ENCODE assay signal across 18 cellular contexts in the genomic region with DNA sequence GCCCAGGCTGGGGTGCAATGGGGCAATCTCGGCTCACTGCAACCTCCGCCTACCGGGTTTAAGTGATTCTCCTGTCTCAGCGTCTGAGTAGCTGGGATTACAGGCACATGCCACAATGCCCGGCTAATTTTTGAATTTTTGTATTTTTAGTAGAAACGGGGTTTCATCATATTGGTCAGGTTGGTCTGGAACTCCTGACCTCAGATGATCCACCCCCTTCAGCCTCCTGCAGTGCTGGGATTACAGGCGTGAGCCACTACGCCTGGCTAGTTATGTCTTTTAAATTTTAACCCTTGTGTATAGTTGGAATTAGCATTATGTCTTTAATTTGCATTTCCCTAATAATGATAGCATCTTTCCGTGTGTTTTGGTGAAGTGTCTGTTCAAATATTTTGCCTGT. TPM values are rescaled to one million over a fixed set of nuclear protein-coding genes. Genes with fewer than 3 reads are reported as not detected.
DNase-seq lines count a peak whose midpoint lies in the region; ATAC-seq and TF ChIP-seq lines count a peak whose summit lies in the region.
"Had no signal": no experiment of that assay in that cellular context is flagged by ENCODE, and none has a peak within 500 bp of the region (broad histone marks: within the 10 kb centered on the region; RNA-seq: fewer than 3 reads in every experiment).

No MANE protein-coding gene starts in this region.

- TF ChIP-seq CTCF in mesothelial cell of epicardium (IDR thresholded peaks at IDR 0.05; ENCODE audit: unreplicated experiment): no peak

- peak overlapping the region in 2 of 8 donors; percentile 12 to 68 for H3K27ac Mint-ChIP-seq in CD8-positive, alpha-beta memory T cell
- no peak overlapping the region for H3K27ac Mint-ChIP-seq in activated T-helper 1 cell treated with anti-CD3 and anti-CD28 coated beads, Interleukin-12 subunit alpha, Interleukin-12 subunit beta, Interleukin-2, Interleukin-4 antibody, amounts not matched to agents 30 ng/mL and 10 ng/mL and 1 ng/mL, durations not matched to agents 14 hours and 24 hours and 36 hours
- peak overlapping the region; percentile 55 for H3K27ac Mint-ChIP-seq in mesothelial cell of epicardium
- H3K27ac Mint-ChIP-seq: activated CD8-positive, alpha-beta T cell treated with anti-CD3 and anti-CD28 coated beads for 36 hours had no signal

- POLR2A ChIA-PET in CD8-positive, alpha-beta memory T cell (lab: Charles Lee): no interaction called here

- H3K27me3 Mint-ChIP-seq in CD8-positive, alpha-beta memory T cell: peaks cover 0 to 2% of the 10 kb centered on the region in 2 donors
- no peaks in the 10 kb centered on the region for H3K27me3 Mint-ChIP-seq in activated T-helper 1 cell treated with anti-CD3 and anti-CD28 coated beads, Interleukin-12 subunit alpha, Interleukin-12 subunit beta, Interleukin-2, Interleukin-4 antibody, amounts not matched to agents 30 ng/mL and 10 ng/mL and 1 ng/mL, durations not matched to agents 14 hours and 24 hours and 36 hours (ENCODE audit: insufficient read depth)
- no peaks in the 10 kb centered on the region for H3K27me3 Mint-ChIP-seq in mesothelial cell of epicardium (ENCODE audit: low read depth)
- H3K27me3 Mint-ChIP-seq: activated CD8-positive, alpha-beta T cell treated with anti-CD3 and anti-CD28 coated beads for 36 hours had no signal

- peak overlapping the region; percentile 74 for H3K4me2 ChIP-seq in BLaER1

- peaks cover 81% of the 10 kb centered on the region for H3K4me1 ChIP-seq in BLaER1
- peaks cover 94% of the 10 kb centered on the region for H3K4me1 ChIP-seq in CD8-positive, alpha-beta memory T cell (ENCODE audit: insufficient read depth, low read length)

- no peak for DNase-seq in CD8-positive, alpha-beta memory T cell
- no peak for DNase-seq in activated T-helper 1 cell treated with anti-CD3 and anti-CD28 coated beads, Interleukin-12 subunit alpha, Interleukin-12 subunit beta, Interleukin-2, Interleukin-4 antibody, amounts not matched to agents 30 ng/mL and 10 ng/mL and 1 ng/mL, durations not matched to agents 14 hours and 24 hours and 36 hours (ENCODE audit: low spot score)
- DNase-seq in mesothelial cell of epicardium (ENCODE audit: low spot score in 2 of 2, unreplicated experiment in 2 of 2) (no peak), OCI-M2 (lab: John Stamatoyannopoulos, UW; ENCODE audit: unreplicated experiment) (no peak), ureter (ENCODE audit: low spot score) (no peak)
- DNase-seq: activated CD8-positive, alpha-beta T cell treated with anti-CD3 and anti-CD28 coated beads for 36 hours; AML-193; gastrocnemius medialis; GOT3; mammary epithelial cell; NCI-H2081; stimulated activated naive CD4-positive, alpha-beta T cell treated with Interleukin-2 at 50 U/mL for 16 hours; T-helper 9 cell had no signal

- no peaks in the 10 kb centered on the region for H3K9me3 Mint-ChIP-seq in CD8-positive, alpha-beta memory T cell
- H3K9me3 Mint-ChIP-seq in activated T-helper 1 cell treated with anti-CD3 and anti-CD28 coated beads, Interleukin-12 subunit alpha, Interleukin-12 subunit beta, Interleukin-2, Interleukin-4 antibody, amounts not matched to agents 30 ng/mL and 10 ng/mL and 1 ng/mL, durations not matched to agents 14 hours and 24 hours and 36 hours: peaks cover 4% of the 10 kb centered on the region
- peaks cover 4% of the 10 kb centered on the region for H3K9me3 Mint-ChIP-seq in mesothelial cell of epicardium

- H3K36me3 Mint-ChIP-seq in CD8-positive, alpha-beta memory T cell: peaks cover 0 to 60% (median 7%) of the 10 kb centered on the region in 3 donors
- peaks cover 41% of the 10 kb centered on the region for H3K36me3 Mint-ChIP-seq in activated T-helper 1 cell treated with anti-CD3 and anti-CD28 coated beads, Interleukin-12 subunit alpha, Interleukin-12 subunit beta, Interleukin-2, Interleukin-4 antibody, amounts not matched to agents 30 ng/mL and 10 ng/mL and 1 ng/mL, durations not matched to agents 14 hours and 24 hours and 36 hours (ENCODE audit: low read depth)
- H3K36me3 Mint-ChIP-seq in mesothelial cell of epicardium: peaks cover 13% of the 10 kb centered on the region

- H3K9ac ChIP-seq in BLaER1: peak overlapping the region; percentile 35; the same call in 1 of the 2 replicates

- no peaks in the 10 kb centered on the region for H3K9me3 ChIP-seq in BLaER1
- H3K9me3 ChIP-seq in CD8-positive, alpha-beta memory T cell (ENCODE audit: low read length): no peaks in the 10 kb centered on the region
- H3K9me3 ChIP-seq: gastrocnemius medialis, vagina had no signal

- peaks cover 79% of the 10 kb centered on the region for H3K36me3 ChIP-seq in BLaER1
- peaks cover 10% of the 10 kb centered on the region for H3K36me3 ChIP-seq in CD8-positive, alpha-beta memory T cell (ENCODE audit: insufficient read depth, low read length)
- H3K36me3 ChIP-seq: vagina had no signal

- peaks cover 100% of the 10 kb centered on the region for H4K20me1 ChIP-seq in BLaER1

- no peak for ATAC-seq in GM18498 (IDR thresholded peaks at IDR 0.05; ENCODE audit: unreplicated experiment)
- ATAC-seq in GM18909 (IDR thresholded peaks at IDR 0.05; ENCODE audit: poor library complexity, unreplicated experiment): no peak
- ATAC-seq: activated CD8-positive, alpha-beta T cell treated with anti-CD3 and anti-CD28 coated beads for 36 hours; gastrocnemius medialis; Right ventricle myocardium inferior had no signal

- CTCF ChIA-PET in CD8-positive, alpha-beta memory T cell (lab: Charles Lee): no interaction called here

- intact Hi-C loops in activated T-helper 1 cell treated with anti-CD3 and anti-CD28 coated beads, Interleukin-12 subunit alpha, Interleukin-12 subunit beta, Interleukin-2, Interleukin-4 antibody, amounts not matched to agents 30 ng/mL and 10 ng/mL and 1 ng/mL, durations not matched to agents 14 hours and 24 hours and 36 hours (cut with micrococcal nuclease): no loop called here

- peaks cover 81 to 94% (median 90%) of the 10 kb centered on the region in 3 donors for H3K4me1 Mint-ChIP-seq in CD8-positive, alpha-beta memory T cell
- peaks cover 71% of the 10 kb centered on the region for H3K4me1 Mint-ChIP-seq in activated T-helper 1 cell treated with anti-CD3 and anti-CD28 coated beads, Interleukin-12 subunit alpha, Interleukin-12 subunit beta, Interleukin-2, Interleukin-4 antibody, amounts not matched to agents 30 ng/mL and 10 ng/mL and 1 ng/mL, durations not matched to agents 14 hours and 24 hours and 36 hours (ENCODE audit: low read depth)
- H3K4me1 Mint-ChIP-seq in mesothelial cell of epicardium: peaks cover 35% of the 10 kb centered on the region

- H3K27ac ChIP-seq in BLaER1: no peak overlapping the region
- H3K27ac ChIP-seq in CD8-positive, alpha-beta memory T cell (ENCODE audit: low read depth, low read length): no peak overlapping the region
- H3K27ac ChIP-seq: gastrocnemius medialis, vagina had no signal

- no peaks in the 10 kb centered on the region for H3K27me3 ChIP-seq in BLaER1
- H3K27me3 ChIP-seq in CD8-positive, alpha-beta memory T cell (ENCODE audit: insufficient read depth, low read length, poor library complexity, severe bottlenecking): no peaks in the 10 kb centered on the region
- H3K27me3 ChIP-seq: gastrocnemius medialis, vagina had no signal

- H3K4me3 ChIP-seq in BLaER1: no peak overlapping the region
- no peak overlapping the region for H3K4me3 ChIP-seq in CD8-positive, alpha-beta memory T cell (ENCODE audit: low read length)

- peak overlapping the region; percentile 14 to 71 (median 62) for H3K4me3 Mint-ChIP-seq in CD8-positive, alpha-beta memory T cell
- peak overlapping the region; percentile 20 for H3K4me3 Mint-ChIP-seq in activated T-helper 1 cell treated with anti-CD3 and anti-CD28 coated beads, Interleukin-12 subunit alpha, Interleukin-12 subunit beta, Interleukin-2, Interleukin-4 antibody, amounts not matched to agents 30 ng/mL and 10 ng/mL and 1 ng/mL, durations not matched to agents 14 hours and 24 hours and 36 hours
- H3K4me3 Mint-ChIP-seq in mesothelial cell of epicardium: no peak overlapping the region
- H3K4me3 Mint-ChIP-seq: activated CD8-positive, alpha-beta T cell treated with anti-CD3 and anti-CD28 coated beads for 36 hours had no signal

RNA-seq across cellular contexts. Expression of a gene that starts 11.4 kb away (rescaled TPM):
- total RNA-seq in CD8-positive, alpha-beta memory T cell: 10 to 100 TPM; 77.7 to 81.9 TPM
- polyA plus RNA-seq in CD8-positive, alpha-beta memory T cell: 101 TPM
- 94.6 and 106 TPM in 2 replicates for total RNA-seq in activated T-helper 1 cell treated with anti-CD3 and anti-CD28 coated beads, Interleukin-12 subunit alpha, Interleukin-12 subunit beta, Interleukin-2, Interleukin-4 antibody, amounts not matched to agents 30 ng/mL and 10 ng/mL and 1 ng/mL, durations not matched to agents 14 hours and 24 hours and 36 hours
- total RNA-seq in mesothelial cell of epicardium (125 to 134 TPM (median 129 TPM) in 3 replicates), ureter (98.5 TPM)
